ENCODE assay signal across 11 cellular contexts in the genomic region with DNA sequence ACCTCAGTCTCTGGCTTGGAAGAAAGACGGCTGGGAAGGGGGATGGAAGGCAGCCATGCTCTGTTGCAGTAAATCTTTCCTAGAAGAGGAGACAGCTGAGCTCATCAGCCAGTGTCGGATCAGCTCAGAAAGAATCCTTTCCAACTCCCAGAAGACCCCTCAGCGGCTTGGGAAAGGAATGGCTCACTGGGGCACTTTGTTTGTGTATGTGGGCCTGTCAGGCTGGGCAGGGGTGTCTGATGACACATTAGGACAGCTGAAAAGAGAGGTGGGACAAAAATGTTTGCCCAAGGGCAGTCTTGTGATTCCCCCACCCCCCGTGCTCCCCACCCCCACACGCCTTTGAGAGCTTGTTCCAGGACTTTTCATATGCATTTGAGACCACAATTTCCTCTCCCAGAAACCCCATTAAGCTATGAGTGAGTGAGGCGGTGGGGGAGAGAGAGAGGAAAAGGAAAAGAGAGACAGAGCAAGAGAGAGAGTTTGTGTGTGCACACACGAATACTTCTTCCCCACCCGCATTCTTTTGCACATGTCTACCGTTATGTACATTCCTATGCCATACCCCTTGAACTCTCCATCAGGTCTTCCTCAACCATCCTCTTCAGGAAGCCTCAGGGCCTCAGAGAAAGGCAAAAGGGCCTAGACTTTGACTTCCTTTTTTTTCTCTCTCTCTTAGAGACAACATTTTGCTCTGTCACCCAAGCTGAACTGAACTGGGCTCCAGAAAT.
DNase-seq lines count a peak whose midpoint lies in the region; TF ChIP-seq lines count a peak whose summit lies in the region.
"Had no signal": no experiment of that assay in that cellular context is flagged by ENCODE, and none has a peak within 500 bp of the region (broad histone marks: within the 10 kb centered on the region; RNA-seq: fewer than 3 reads in every experiment).

No MANE protein-coding gene starts in this region.

- in situ Hi-C loops in G401 (cut with HindIII; ENCODE audit: low sequenced_read_pairs): no loop called here

- no peaks in the 10 kb centered on the region for H3K36me3 Mint-ChIP-seq in activated CD4-positive, alpha-beta memory T cell treated with anti-CD3 and anti-CD28 coated beads for 36 hours
- no peaks in the 10 kb centered on the region for H3K36me3 Mint-ChIP-seq in activated CD4-positive, alpha-beta memory T cell treated with anti-CD3 and anti-CD28 coated beads, Interleukin-2, amount 10 ng/mL, durations not matched to agents 7 days and 5 days (ENCODE audit: low read depth)
- peaks cover 16% of the 10 kb centered on the region for H3K36me3 Mint-ChIP-seq in type B pancreatic cell

- POLR2A ChIA-PET in activated CD4-positive, alpha-beta memory T cell treated with anti-CD3 and anti-CD28 coated beads for 36 hours (lab: Charles Lee): no interaction called here
- POLR2A ChIA-PET in activated CD4-positive, alpha-beta memory T cell treated with anti-CD3 and anti-CD28 coated beads, Interleukin-2, amount 10 ng/mL, durations not matched to agents 7 days and 5 days (lab: Charles Lee): no interaction called here

- peak overlapping the region; percentile 15 for H3K27ac Mint-ChIP-seq in activated CD4-positive, alpha-beta memory T cell treated with anti-CD3 and anti-CD28 coated beads for 36 hours
- H3K27ac Mint-ChIP-seq in activated CD4-positive, alpha-beta memory T cell treated with anti-CD3 and anti-CD28 coated beads, Interleukin-2, amount 10 ng/mL, durations not matched to agents 7 days and 5 days: no peak overlapping the region
- H3K27ac Mint-ChIP-seq in type B pancreatic cell: peak overlapping the region; percentile 87

- no peak overlapping the region for H3K4me3 Mint-ChIP-seq in activated CD4-positive, alpha-beta memory T cell treated with anti-CD3 and anti-CD28 coated beads for 36 hours
- no peak overlapping the region for H3K4me3 Mint-ChIP-seq in activated CD4-positive, alpha-beta memory T cell treated with anti-CD3 and anti-CD28 coated beads, Interleukin-2, amount 10 ng/mL, durations not matched to agents 7 days and 5 days
- peak overlapping the region; percentile 67 for H3K4me3 Mint-ChIP-seq in type B pancreatic cell

- DNase-seq in activated CD4-positive, alpha-beta memory T cell treated with anti-CD3 and anti-CD28 coated beads for 36 hours: no peak
- DNase-seq in activated CD4-positive, alpha-beta memory T cell treated with anti-CD3 and anti-CD28 coated beads, Interleukin-2, amount 10 ng/mL, durations not matched to agents 7 days and 5 days: no peak
- DNase-seq in SW480 (ENCODE audit: low spot score) (peak; percentile 63), iPS-NIHi7 (ENCODE audit: extremely low spot score) (peak; percentile 59), type B pancreatic cell (ENCODE audit: extremely low spot score, unreplicated experiment) (no peak), G401 (ENCODE audit: low spot score) (no peak), H7 (no peak), NCI-H2196 treated with DMSO at 0.1 percent for 48 hours (lab: John Stamatoyannopoulos, UW; ENCODE audit: unreplicated experiment) (no peak)
- DNase-seq: stomach had no signal

- no peaks in the 10 kb centered on the region for H3K36me3 ChIP-seq in H7 (replicated peaks; ENCODE audit: control insufficient read depth, insufficient read depth, low read length)
- H3K36me3 ChIP-seq: Peyer's patch, prostate gland, stomach had no signal

- no peaks in the 10 kb centered on the region for H3K9me3 Mint-ChIP-seq in activated CD4-positive, alpha-beta memory T cell treated with anti-CD3 and anti-CD28 coated beads for 36 hours
- no peaks in the 10 kb centered on the region for H3K9me3 Mint-ChIP-seq in activated CD4-positive, alpha-beta memory T cell treated with anti-CD3 and anti-CD28 coated beads, Interleukin-2, amount 10 ng/mL, durations not matched to agents 7 days and 5 days
- H3K9me3 Mint-ChIP-seq in type B pancreatic cell: peaks cover 7% of the 10 kb centered on the region

- no peaks in the 10 kb centered on the region for H3K27me3 ChIP-seq in H7 (ENCODE audit: control insufficient read depth, insufficient read depth, low read length)
- H3K27me3 ChIP-seq: Peyer's patch, stomach had no signal

- CTCF ChIA-PET in activated CD4-positive, alpha-beta memory T cell treated with anti-CD3 and anti-CD28 coated beads for 36 hours (lab: Charles Lee): no interaction called here
- CTCF ChIA-PET in activated CD4-positive, alpha-beta memory T cell treated with anti-CD3 and anti-CD28 coated beads, Interleukin-2, amount 10 ng/mL, durations not matched to agents 7 days and 5 days (lab: Charles Lee): no interaction called here

- no peaks in the 10 kb centered on the region for H3K27me3 Mint-ChIP-seq in activated CD4-positive, alpha-beta memory T cell treated with anti-CD3 and anti-CD28 coated beads for 36 hours
- H3K27me3 Mint-ChIP-seq in activated CD4-positive, alpha-beta memory T cell treated with anti-CD3 and anti-CD28 coated beads, Interleukin-2, amount 10 ng/mL, durations not matched to agents 7 days and 5 days: no peaks in the 10 kb centered on the region
- no peaks in the 10 kb centered on the region for H3K27me3 Mint-ChIP-seq in type B pancreatic cell

- intact Hi-C loops in activated CD4-positive, alpha-beta memory T cell treated with anti-CD3 and anti-CD28 coated beads for 36 hours (cut with micrococcal nuclease): no loop called here

- H3K4me3 ChIP-seq in H7 (ENCODE audit: insufficient read depth, low read depth, low read length): no peak overlapping the region
- H3K4me3 ChIP-seq: Peyer's patch, prostate gland, stomach had no signal

- no peak for TF ChIP-seq CTCF in type B pancreatic cell (conservative IDR thresholded peaks at IDR 0.05)

- peaks cover 8% of the 10 kb centered on the region for H3K4me1 Mint-ChIP-seq in activated CD4-positive, alpha-beta memory T cell treated with anti-CD3 and anti-CD28 coated beads for 36 hours (ENCODE audit: low read depth)
- H3K4me1 Mint-ChIP-seq in activated CD4-positive, alpha-beta memory T cell treated with anti-CD3 and anti-CD28 coated beads, Interleukin-2, amount 10 ng/mL, durations not matched to agents 7 days and 5 days: peaks cover 5% of the 10 kb centered on the region
- H3K4me1 Mint-ChIP-seq in type B pancreatic cell (ENCODE audit: unreplicated experiment): peaks cover 71% of the 10 kb centered on the region

Comparison
In these comparisons a context has a peak if more than half of its experiments do, and no peak if none do; other contexts are left out.
1. DNase-seq: peak in SW480 (single experiment) and iPS-NIHi7 (single experiment); none in activated CD4-positive, alpha-beta memory T cell treated with anti-CD3 and anti-CD28 coated beads for 36 hours (single experiment), activated CD4-positive, alpha-beta memory T cell treated with anti-CD3 and anti-CD28 coated beads, Interleukin-2, amount 10 ng/mL, durations not matched to agents 7 days and 5 days (single experiment), type B pancreatic cell (single experiment), G401 (single experiment), H7 (single experiment) and NCI-H2196 treated with DMSO at 0.1 percent for 48 hours (single experiment).